In the genomic region with DNA sequence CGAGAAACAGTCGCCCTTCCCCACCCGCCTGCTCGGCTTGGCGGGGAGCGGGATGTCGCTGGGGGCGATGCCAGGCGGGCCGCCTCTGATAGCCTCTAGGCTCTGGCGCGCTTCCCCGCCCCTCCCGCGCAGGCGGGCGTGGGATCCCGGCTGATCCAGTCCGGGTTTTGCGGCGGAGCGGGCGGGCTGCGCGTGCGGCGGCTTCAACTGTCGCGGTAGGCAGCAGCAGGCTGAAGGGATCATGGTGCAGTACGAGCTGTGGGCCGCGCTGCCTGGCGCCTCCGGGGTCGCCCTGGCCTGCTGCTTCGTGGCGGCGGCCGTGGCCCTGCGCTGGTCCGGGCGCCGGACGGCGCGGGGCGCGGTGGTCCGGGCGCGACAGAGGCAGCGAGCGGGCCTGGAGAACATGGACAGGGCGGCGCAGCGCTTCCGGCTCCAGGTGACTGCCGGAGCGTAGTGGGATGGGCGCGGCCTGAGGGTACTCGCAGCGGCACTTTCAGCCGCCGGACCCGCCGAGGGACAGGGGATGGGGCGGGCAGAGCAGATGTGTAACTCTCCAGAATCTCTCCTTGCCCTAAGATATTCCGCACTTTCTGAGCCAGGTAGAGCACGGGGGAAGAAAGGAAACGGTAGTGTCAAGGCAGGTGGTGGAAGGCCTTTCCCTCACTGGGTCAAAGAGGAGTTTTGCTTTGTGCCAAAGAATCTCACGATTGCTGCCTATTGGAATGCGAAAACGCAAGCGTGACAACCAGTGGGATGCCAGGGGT, we compare ENCODE assay signal across 8 cellular contexts. TPM values are rescaled to one million over a fixed set of nuclear protein-coding genes. Genes with fewer than 3 reads are reported as not detected.
DNase-seq lines count a peak whose midpoint lies in the region; ATAC-seq and TF ChIP-seq lines count a peak whose summit lies in the region.

FAAH (plus strand) TSS at position 210 of the 764 bp plus-strand sequence; CDS start at position 242, 32 bp downstream.

- peak; percentile 44 to 72 for TF ChIP-seq POLR2A in thyroid gland (IDR thresholded peaks at IDR 0.05)

- no peaks in the 10 kb centered on the region for H3K27me3 Mint-ChIP-seq in Caco-2 (ENCODE audit: insufficient read depth, unreplicated experiment)
- peaks cover 22% of the 10 kb centered on the region for H3K27me3 Mint-ChIP-seq in activated naive CD4-positive, alpha-beta T cell treated with anti-CD3 and anti-CD28 coated beads for 36 hours (ENCODE audit: low read depth)
- H3K27me3 Mint-ChIP-seq in natural killer cell treated with Interleukin-12 subunit alpha and Interleukin-12 subunit beta and Interleukin-15 and Interleukin-18, amount 100 ng/mL, for 72 hours = peaks cover 19 to 30% of the 10 kb centered on the region in 2 donors

- peaks cover 13% of the 10 kb centered on the region for H3K9me3 Mint-ChIP-seq in Caco-2 (ENCODE audit: unreplicated experiment)
- H3K9me3 Mint-ChIP-seq in activated naive CD4-positive, alpha-beta T cell treated with anti-CD3 and anti-CD28 coated beads for 36 hours = peaks cover 18% of the 10 kb centered on the region
- no peaks in the 10 kb centered on the region for H3K9me3 Mint-ChIP-seq in natural killer cell treated with Interleukin-12 subunit alpha and Interleukin-12 subunit beta and Interleukin-15 and Interleukin-18, amount 100 ng/mL, for 72 hours

- H3K9me3 ChIP-seq in Caco-2 = peaks cover 12% of the 10 kb centered on the region
- no peaks in the 10 kb centered on the region for H3K9me3 ChIP-seq in thyroid gland

- H3K4me1 Mint-ChIP-seq in Caco-2 (ENCODE audit: low read depth, unreplicated experiment) = peaks cover 15% of the 10 kb centered on the region
- peaks cover 5% of the 10 kb centered on the region for H3K4me1 Mint-ChIP-seq in activated naive CD4-positive, alpha-beta T cell treated with anti-CD3 and anti-CD28 coated beads for 36 hours (ENCODE audit: low read depth)
- peaks cover 5 to 8% of the 10 kb centered on the region in 2 donors for H3K4me1 Mint-ChIP-seq in natural killer cell treated with Interleukin-12 subunit alpha and Interleukin-12 subunit beta and Interleukin-15 and Interleukin-18, amount 100 ng/mL, for 72 hours (ENCODE audit: low read depth in 2 of 2)

- in situ Hi-C loops in ACHN (cut with HindIII; ENCODE audit: low pct_ligation_motif_present, low pct_unique_long_range_greater_than_20kb, low sequenced_read_pairs) = no loop called here

- H3K27ac ChIP-seq in thyroid gland = peak within 1 kb of the TSS; percentile 82 to 85 (median 82)

- POLR2A ChIA-PET in Caco-2 (lab: Charles Lee) = no interaction called here

- H3K4me1 ChIP-seq in Caco-2 (peaks cover 19% of the 10 kb centered on the region), thyroid gland (peaks cover 22 to 25% of the 10 kb centered on the region in 2 donors)

- BruUV-seq in Caco-2 (replicated peaks; lab: Mats Ljungman, UMichigan) = no TSS peak

- TF ChIP-seq CTCF in Caco-2 (IDR thresholded peaks at IDR 0.05; ENCODE audit: insufficient read depth in 1 of 2, low read depth in 1 of 2, low read length in 1 of 2, severe bottlenecking in 1 of 2, unreplicated experiment in 1 of 2) (no peak), foreskin fibroblast (IDR thresholded peaks at IDR 0.05; ENCODE audit: low read depth, low read length) (no peak), thyroid gland (IDR thresholded peaks at IDR 0.05) (peak in 1 of 6 experiments; percentile 7)

- DNase-seq in Caco-2 (peak; percentile 75 to 87), NCI-H2029 treated with DMSO at 0.1 percent for 48 hours (lab: John Stamatoyannopoulos, UW) (peak; percentile 80), foreskin fibroblast (peak in 1 of 2 donors; percentile 72), thyroid gland (peak; percentile 81 to 83), GM19240 (ENCODE audit: insufficient read length, low spot score) (no peak), ACHN (no peak)
- DNase-seq in activated naive CD4-positive, alpha-beta T cell treated with anti-CD3 and anti-CD28 coated beads for 36 hours = peak; percentile 52
- no peak for DNase-seq in natural killer cell treated with Interleukin-12 subunit alpha and Interleukin-12 subunit beta and Interleukin-15 and Interleukin-18, amount 100 ng/mL, for 72 hours (ENCODE audit: low spot score)

- H3K36me3 ChIP-seq in Caco-2 (ENCODE audit: control insufficient read depth, insufficient read depth, low read length) (no peaks in the 10 kb centered on the region), thyroid gland (no peaks in the 10 kb centered on the region)

- 5 to 8% methylated on average over 18 to 29 of the region's 75 CpGs for WGBS in thyroid gland, 2 donors

- peak within 1 kb of the TSS; percentile 88 for H3K4me3 Mint-ChIP-seq in Caco-2 (ENCODE audit: unreplicated experiment)
- peak within 1 kb of the TSS; percentile 25 for H3K4me3 Mint-ChIP-seq in activated naive CD4-positive, alpha-beta T cell treated with anti-CD3 and anti-CD28 coated beads for 36 hours
- peak within 1 kb of the TSS; percentile 40 for H3K4me3 Mint-ChIP-seq in natural killer cell treated with Interleukin-12 subunit alpha and Interleukin-12 subunit beta and Interleukin-15 and Interleukin-18, amount 100 ng/mL, for 72 hours

- peaks cover 8% of the 10 kb centered on the region for H3K36me3 Mint-ChIP-seq in Caco-2 (ENCODE audit: insufficient read depth, unreplicated experiment)
- peaks cover 18% of the 10 kb centered on the region for H3K36me3 Mint-ChIP-seq in activated naive CD4-positive, alpha-beta T cell treated with anti-CD3 and anti-CD28 coated beads for 36 hours (ENCODE audit: low read depth)
- H3K36me3 Mint-ChIP-seq in natural killer cell treated with Interleukin-12 subunit alpha and Interleukin-12 subunit beta and Interleukin-15 and Interleukin-18, amount 100 ng/mL, for 72 hours = peaks cover 6% of the 10 kb centered on the region

- CTCF ChIA-PET in Caco-2 (lab: Charles Lee) = no interaction called here
- CTCF ChIA-PET in activated naive CD4-positive, alpha-beta T cell treated with anti-CD3 and anti-CD28 coated beads for 36 hours (lab: Charles Lee) = interaction anchor here (0.7 kb wide), 1 partner anchor 16 kb away, joined by 3 read pairs; no protein-coding TSS in a partner anchor

- peak; percentile 59 to 79 for ATAC-seq in natural killer cell treated with Interleukin-12 subunit alpha and Interleukin-12 subunit beta and Interleukin-15 and Interleukin-18, amount 100 ng/mL, for 72 hours

- H3K27ac Mint-ChIP-seq in Caco-2 (ENCODE audit: unreplicated experiment) = peak within 1 kb of the TSS; percentile 84
- no peak within 1 kb of the TSS for H3K27ac Mint-ChIP-seq in activated naive CD4-positive, alpha-beta T cell treated with anti-CD3 and anti-CD28 coated beads for 36 hours
- H3K27ac Mint-ChIP-seq in natural killer cell treated with Interleukin-12 subunit alpha and Interleukin-12 subunit beta and Interleukin-15 and Interleukin-18, amount 100 ng/mL, for 72 hours = no peak within 1 kb of the TSS

- H3K4me3 ChIP-seq in Caco-2 (ENCODE audit: low read depth, low read length) (peak within 1 kb of the TSS; percentile 72), foreskin fibroblast (ENCODE audit: low read depth in 1 of 2, low read length in 2 of 2) (peak within 1 kb of the TSS; percentile 27 to 43), thyroid gland (replicated peaks in 1 of 3) (peak within 1 kb of the TSS; percentile 6 to 52 (median 31))

- intact Hi-C loops in Caco-2 (cut with micrococcal nuclease; ENCODE audit: unreplicated experiment) (loop anchor here (1.0 kb wide), 1 partner anchor 8 kb away; no protein-coding TSS in a partner anchor), thyroid gland (cut with DNase I) (no loop called here)
- intact Hi-C loops in activated naive CD4-positive, alpha-beta T cell treated with anti-CD3 and anti-CD28 coated beads for 36 hours (cut with micrococcal nuclease) = no loop called here

- H3K27me3 ChIP-seq in Caco-2 (replicated peaks; ENCODE audit: control insufficient read depth, insufficient read depth, low read length) (no peaks in the 10 kb centered on the region), thyroid gland (no peaks in the 10 kb centered on the region)

RNA-seq across cellular contexts. Expression of gene FAAH, which starts in this region (rescaled TPM):
- total RNA-seq in Caco-2 (2022) (29.1 and 30.9 TPM in 2 replicates), thyroid gland (100 to 1,000 TPM; 103 to 199 (median 152) TPM)
- total RNA-seq in activated naive CD4-positive, alpha-beta T cell treated with anti-CD3 and anti-CD28 coated beads for 36 hours = 1 to 10 TPM; 3.8 to 4.8 TPM
- 1 to 10 TPM; 4.1 to 6.6 TPM for total RNA-seq in natural killer cell treated with Interleukin-12 subunit alpha and Interleukin-12 subunit beta and Interleukin-15 and Interleukin-18, amount 100 ng/mL, for 72 hours

Comparison
In these comparisons a context has a peak if more than half of its experiments do, and no peak if none do; other contexts are left out.
1. DNase-seq: peak in Caco-2 (2 of 2), NCI-H2029 treated with DMSO at 0.1 percent for 48 hours (single experiment), activated naive CD4-positive, alpha-beta T cell treated with anti-CD3 and anti-CD28 coated beads for 36 hours (single experiment) and thyroid gland (2 of 2); none in natural killer cell treated with Interleukin-12 subunit alpha and Interleukin-12 subunit beta and Interleukin-15 and Interleukin-18, amount 100 ng/mL, for 72 hours (single experiment), GM19240 (single experiment) and ACHN (single experiment).
2. H3K4me3 Mint-ChIP-seq: peak in every context shown above with its lines; median percentile 88 in Caco-2; 40 in natural killer cell treated with Interleukin-12 subunit alpha and Interleukin-12 subunit beta and Interleukin-15 and Interleukin-18, amount 100 ng/mL, for 72 hours; 25 in activated naive CD4-positive, alpha-beta T cell treated with anti-CD3 and anti-CD28 coated beads for 36 hours.
3. Peak in every context shown above with its lines, with median percentiles within 50 percentile points of each other: H3K4me3 ChIP-seq.